ENCODE assay signal across 1 cellular context in genomic region chr2:189674374-189675112, GRCh38.
TF ChIP-seq lines count a peak whose summit lies in the region.

Gene ANKAR, plus strand, starts transcription at chr2:189674670. Its CDS starts 1,821 bp downstream, at chr2:189676491.

TF ChIP-seq in GM23338, 12 proteins besides CTCF, POLR2A, EP300 and RAD21 (continued from another document):
- peak; percentile 55; the same call in 1 of the 2 replicates for TF ChIP-seq POLR2AphosphoS5 (IDR thresholded peaks at IDR 0.05; ENCODE audit: low read depth)
- TF ChIP-seq ZNF331 (CRISPR knock-in tag; IDR thresholded peaks at IDR 0.05; ENCODE audit: low read depth), result no peak
